Comparison of ENCODE assay signal across 15 cellular contexts in the genomic region with DNA sequence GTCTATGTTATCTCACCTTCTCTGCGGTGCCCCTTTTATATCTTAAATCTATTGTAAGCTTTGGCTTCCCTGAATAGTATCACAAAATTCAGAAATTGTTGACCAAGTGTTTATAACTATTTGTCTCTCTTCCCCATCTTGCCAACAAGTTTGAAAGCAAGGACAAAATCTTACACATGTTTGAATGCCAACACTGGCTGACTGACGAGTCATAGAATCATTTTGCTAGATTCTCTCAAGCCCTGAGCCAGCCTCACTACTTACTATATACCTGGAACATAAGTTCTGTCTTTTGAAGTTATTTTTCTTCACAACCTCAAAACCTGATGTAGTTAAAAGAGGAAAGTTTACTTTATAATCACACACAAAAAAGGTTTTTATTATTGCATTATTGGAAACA.
"Had no signal": no experiment of that assay in that cellular context is flagged by ENCODE, and none has a peak within 500 bp of the region (broad histone marks: within the 10 kb centered on the region; RNA-seq: fewer than 3 reads in every experiment).

No MANE protein-coding gene starts in this region.

- H3K4me3 ChIP-seq: psoas muscle, transverse colon had no signal

- DNase-seq: activated CD4-positive, alpha-beta T cell treated with anti-CD3 and anti-CD28 coated beads, Interleukin-2, amount 50 U/mL, for 4 hours; activated effector memory CD4-positive, alpha-beta T cell treated with anti-CD3 and anti-CD28 coated beads, Interleukin-2, amount 50 U/mL, for 16 hours; activated naive CD8-positive, alpha-beta T cell treated with anti-CD3 and anti-CD28 coated beads, Interleukin-2, amount 10 ng/mL, durations not matched to agents 7 days and 5 days; activated T-cell treated with anti-CD3 and anti-CD28 coated beads, Interleukin-2, amount 50 U/mL, for 4 hours; central memory CD4-positive, alpha-beta T cell; erythroblast; psoas muscle; stimulated activated CD4-positive, alpha-beta T cell treated with anti-CD3 and anti-CD28 coated beads, Interleukin-12 subunit alpha, Interleukin-12 subunit beta, amount 100 ng/mL, for 4 hours; stimulated activated naive CD4-positive, alpha-beta T cell; substantia nigra; T-helper 2 cell; transverse colon had no signal

- H3K9me3 ChIP-seq: psoas muscle, transverse colon had no signal

- H3K36me3 ChIP-seq: transverse colon had no signal

- H3K27ac ChIP-seq: psoas muscle, transverse colon had no signal

- H3K27me3 ChIP-seq: transverse colon had no signal

- H3K4me1 ChIP-seq: psoas muscle, transverse colon had no signal

- ATAC-seq: activated CD4-positive, CD25-positive, alpha-beta regulatory T cell treated with anti-CD3 and anti-CD28 coated beads, Interleukin-2, amount 50 U/mL, for 24 hours; activated T-cell treated with anti-CD3 and anti-CD28 coated beads, Interleukin-2, amount 50 U/mL, for 4 hours; left lobe of liver; psoas muscle; sciatic nerve had no signal
